ENCODE assay signal across 16 cellular contexts in the genomic region with DNA sequence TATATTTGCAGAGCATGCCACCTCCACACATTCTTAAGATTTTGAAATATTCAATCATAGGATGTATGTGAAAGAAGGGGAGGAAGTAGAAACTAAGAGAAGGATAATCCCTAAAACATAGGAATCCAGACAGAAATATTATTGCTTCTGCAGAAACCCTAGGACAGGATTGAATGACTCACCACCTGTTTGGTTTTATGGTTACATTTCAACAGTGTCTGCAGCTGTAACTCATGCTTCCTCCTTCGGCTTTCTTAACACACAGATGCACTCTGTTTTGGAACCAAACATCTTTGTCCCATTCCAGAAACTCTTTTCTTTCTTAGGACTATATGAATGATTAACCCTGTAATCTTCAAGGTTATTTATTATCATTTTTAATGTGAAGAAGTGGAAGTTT. TPM values are rescaled to one million over a fixed set of nuclear protein-coding genes. Genes with fewer than 3 reads are reported as not detected.
A peak's percentile ranks its signal among the peaks of the same experiment; 100 is the strongest.
DNase-seq lines count a peak whose midpoint lies in the region; ATAC-seq and FAIRE-seq lines count a peak whose summit lies in the region.
"Had no signal": no experiment of that assay in that cellular context is flagged by ENCODE, and none has a peak within 500 bp of the region (broad histone marks: within the 10 kb centered on the region; RNA-seq: fewer than 3 reads in every experiment).

No MANE protein-coding gene starts in this region.

- FAIRE-seq in small intestine (lab: Jason Lieb, UNC) = no peak
- FAIRE-seq: kidney had no signal

- no peak overlapping the region for H3K27ac ChIP-seq in small intestine (ENCODE audit: low read depth in 1 of 2, low read length in 1 of 2)
- H3K27ac ChIP-seq: foreskin keratinocyte, SJCRH30, tibial artery had no signal

- peak; percentile 5 to 15 for DNase-seq in AML-193 (lab: John Stamatoyannopoulos, UW)
- DNase-seq in SKM-1 (lab: John Stamatoyannopoulos, UW; ENCODE audit: unreplicated experiment) = peak; percentile 75
- DNase-seq in kidney glomerular epithelial cell (lab: John Stamatoyannopoulos, UW) = peak; percentile 16
- no peak for DNase-seq in hypothalamus (lab: John Stamatoyannopoulos, UW)
- DNase-seq in middle frontal gyrus (ENCODE audit: extremely low spot score, low spot score) = no peak
- no peak for DNase-seq in small intestine
- no peak for DNase-seq in KBM-7
- DNase-seq: DMS79 treated with DMSO at 0.1 percent for 48 hours, KG1, kidney, NCI-H2081, NCI-H82, tibial artery had no signal

- peak; percentile 58 for ATAC-seq in HG03460 (IDR thresholded peaks at IDR 0.05; ENCODE audit: unreplicated experiment)
- ATAC-seq: foreskin keratinocyte had no signal

- H3K36me3 ChIP-seq in small intestine (ENCODE audit: control insufficient read depth in 2 of 2, insufficient read depth in 2 of 2, low read length in 2 of 2) = no peaks in the 10 kb centered on the region
- H3K36me3 ChIP-seq: SJCRH30, tibial artery had no signal

- in situ Hi-C loops in KBM-7 (cut with MboI; ENCODE audit: low pct_unique_long_range_greater_than_20kb, low sequenced_read_pairs) = no loop called here

- H3K4me1 ChIP-seq in small intestine (ENCODE audit: control insufficient read depth in 2 of 2, insufficient read depth in 1 of 2, low read depth in 1 of 2, low read length in 1 of 2) = no peaks in the 10 kb centered on the region
- H3K4me1 ChIP-seq: foreskin keratinocyte, tibial artery had no signal

- H3K4me3 ChIP-seq in small intestine (ENCODE audit: low read depth in 1 of 2, low read length in 2 of 2) = no peak overlapping the region
- H3K4me3 ChIP-seq: SJCRH30, tibial artery had no signal

- 9 to 50% (median 41%) methylated on average over 1 of the region's 1 CpG for WGBS in small intestine, 3 donors

- no peaks in the 10 kb centered on the region for H3K9me3 ChIP-seq in small intestine (ENCODE audit: control insufficient read depth, low read depth)
- H3K9me3 ChIP-seq: SJCRH30, tibial artery had no signal

- no peaks in the 10 kb centered on the region for H3K27me3 ChIP-seq in small intestine (ENCODE audit: control insufficient read depth in 2 of 2, insufficient read depth in 2 of 2, low read length in 2 of 2)
- H3K27me3 ChIP-seq: foreskin keratinocyte, SJCRH30, tibial artery had no signal

RNA-seq across cellular contexts. Expression of gene RGS7, which starts 20.7 kb away (rescaled TPM):
- under 1 TPM in 1 of 3 donors, not detected in 2; 0.15 TPM for polyA plus RNA-seq in small intestine
- polyA plus RNA-seq: foreskin keratinocyte had no signal

Comparison
In these comparisons a context has a peak if more than half of its experiments do, and no peak if none do; other contexts are left out.
1. DNase-seq: peak in AML-193 (2 of 2), SKM-1 (single experiment) and kidney glomerular epithelial cell (single experiment); none in hypothalamus (0 of 51), middle frontal gyrus (single experiment), small intestine (single experiment) and KBM-7 (single experiment).